In genomic region chr11:115193931-115194797, GRCh38 we compare ENCODE assay signal across 9 cellular contexts.
DNase-seq lines count a peak whose midpoint lies in the region; ATAC-seq lines count a peak whose summit lies in the region.
"Had no signal": no experiment of that assay in that cellular context is flagged by ENCODE, and none has a peak within 500 bp of the region (broad histone marks: within the 10 kb centered on the region; RNA-seq: fewer than 3 reads in every experiment).

No MANE protein-coding gene starts in this region.

- H3K27me3 ChIP-seq in CD8-positive, alpha-beta memory T cell (ENCODE audit: insufficient read depth, low read length, poor library complexity, severe bottlenecking) = no peaks in the 10 kb centered on the region
- H3K27me3 ChIP-seq in HAP-1 (ENCODE audit: low read depth) = no peaks in the 10 kb centered on the region; the same call in 1 of the 2 replicates
- H3K27me3 ChIP-seq: heart right ventricle had no signal

- peak overlapping the region; percentile 13 for H3K4me3 ChIP-seq in CD8-positive, alpha-beta memory T cell (ENCODE audit: low read length)
- no peak overlapping the region for H3K4me3 ChIP-seq in HAP-1
- H3K4me3 ChIP-seq: heart right ventricle had no signal

- in situ Hi-C loops in HAP-1 (cut with MboI; ENCODE audit: low sequenced_read_pairs) = no loop called here

- CTCF ChIA-PET in CD8-positive, alpha-beta memory T cell (lab: Charles Lee) = no interaction called here
- CTCF ChIA-PET in activated CD4-positive, alpha-beta memory T cell treated with anti-CD3 and anti-CD28 coated beads for 36 hours (lab: Charles Lee) = no interaction called here

- H3K27me3 Mint-ChIP-seq in CD8-positive, alpha-beta memory T cell = no peaks in the 10 kb centered on the region
- peaks cover 7% of the 10 kb centered on the region for H3K27me3 Mint-ChIP-seq in activated CD4-positive, alpha-beta memory T cell treated with anti-CD3 and anti-CD28 coated beads for 36 hours

- ATAC-seq in GM19043 (IDR thresholded peaks at IDR 0.05; ENCODE audit: low read depth, unreplicated experiment) (peak; percentile 81), HG03060 (IDR thresholded peaks at IDR 0.05; ENCODE audit: low read depth, unreplicated experiment) (peak; percentile 62), HG02970 (IDR thresholded peaks at IDR 0.05; ENCODE audit: low FRiP score, unreplicated experiment) (no peak)

- no peaks in the 10 kb centered on the region for H3K36me3 ChIP-seq in CD8-positive, alpha-beta memory T cell (ENCODE audit: insufficient read depth, low read length)
- H3K36me3 ChIP-seq in HAP-1 (replicated peaks) = no peaks in the 10 kb centered on the region
- H3K36me3 ChIP-seq: heart right ventricle had no signal

- POLR2A ChIA-PET in CD8-positive, alpha-beta memory T cell (lab: Charles Lee) = no interaction called here
- POLR2A ChIA-PET in activated CD4-positive, alpha-beta memory T cell treated with anti-CD3 and anti-CD28 coated beads for 36 hours (lab: Charles Lee) = interaction anchor here (1.1 to 1.9 kb wide), 2 partner anchors 25 to 28 kb away, joined by 3 to 5 read pairs; no protein-coding TSS in a partner anchor

- no peaks in the 10 kb centered on the region for H3K4me1 ChIP-seq in CD8-positive, alpha-beta memory T cell (ENCODE audit: insufficient read depth, low read length)
- no peaks in the 10 kb centered on the region for H3K4me1 ChIP-seq in HAP-1

- H3K4me3 Mint-ChIP-seq in CD8-positive, alpha-beta memory T cell = peak overlapping the region; percentile 39 to 91 (median 77)
- peak overlapping the region; percentile 42 for H3K4me3 Mint-ChIP-seq in activated CD4-positive, alpha-beta memory T cell treated with anti-CD3 and anti-CD28 coated beads for 36 hours

- intact Hi-C loops in activated CD4-positive, alpha-beta memory T cell treated with anti-CD3 and anti-CD28 coated beads for 36 hours (cut with micrococcal nuclease) = loop anchor here (1.0 kb wide), 1 partner anchor 28 kb away; no protein-coding TSS in a partner anchor

- H3K36me3 Mint-ChIP-seq in CD8-positive, alpha-beta memory T cell = no peaks in the 10 kb centered on the region
- H3K36me3 Mint-ChIP-seq in activated CD4-positive, alpha-beta memory T cell treated with anti-CD3 and anti-CD28 coated beads for 36 hours = no peaks in the 10 kb centered on the region

- no peak overlapping the region for H3K27ac ChIP-seq in CD8-positive, alpha-beta memory T cell (ENCODE audit: low read depth, low read length)

- H3K27ac Mint-ChIP-seq in CD8-positive, alpha-beta memory T cell = peak overlapping the region in 7 of 8 donors; percentile 41 to 93 (median 77)
- peak overlapping the region; percentile 72 for H3K27ac Mint-ChIP-seq in activated CD4-positive, alpha-beta memory T cell treated with anti-CD3 and anti-CD28 coated beads for 36 hours

- H3K9me3 Mint-ChIP-seq in CD8-positive, alpha-beta memory T cell = no peaks in the 10 kb centered on the region
- no peaks in the 10 kb centered on the region for H3K9me3 Mint-ChIP-seq in activated CD4-positive, alpha-beta memory T cell treated with anti-CD3 and anti-CD28 coated beads for 36 hours

- H3K9me3 ChIP-seq in CD8-positive, alpha-beta memory T cell (ENCODE audit: low read length) = no peaks in the 10 kb centered on the region
- no peaks in the 10 kb centered on the region for H3K9me3 ChIP-seq in HAP-1
- H3K9me3 ChIP-seq: heart right ventricle had no signal

- peaks cover 11 to 23% (median 18%) of the 10 kb centered on the region in 3 donors for H3K4me1 Mint-ChIP-seq in CD8-positive, alpha-beta memory T cell
- peaks cover 18% of the 10 kb centered on the region for H3K4me1 Mint-ChIP-seq in activated CD4-positive, alpha-beta memory T cell treated with anti-CD3 and anti-CD28 coated beads for 36 hours (ENCODE audit: low read depth)

- DNase-seq in CD8-positive, alpha-beta memory T cell = no peak
- no peak for DNase-seq in activated CD4-positive, alpha-beta memory T cell treated with anti-CD3 and anti-CD28 coated beads for 36 hours
- DNase-seq in OCI-M1 (lab: John Stamatoyannopoulos, UW) = no peak
- no peak for DNase-seq in HAP-1 (ENCODE audit: low spot score in 2 of 2)
- DNase-seq in NCI-H2081 treated with DMSO at 0.1 percent for 48 hours (lab: John Stamatoyannopoulos, UW) = no peak
- DNase-seq: heart right ventricle had no signal
